Comparison of ENCODE assay signal across 8 cellular contexts in the genomic region with DNA sequence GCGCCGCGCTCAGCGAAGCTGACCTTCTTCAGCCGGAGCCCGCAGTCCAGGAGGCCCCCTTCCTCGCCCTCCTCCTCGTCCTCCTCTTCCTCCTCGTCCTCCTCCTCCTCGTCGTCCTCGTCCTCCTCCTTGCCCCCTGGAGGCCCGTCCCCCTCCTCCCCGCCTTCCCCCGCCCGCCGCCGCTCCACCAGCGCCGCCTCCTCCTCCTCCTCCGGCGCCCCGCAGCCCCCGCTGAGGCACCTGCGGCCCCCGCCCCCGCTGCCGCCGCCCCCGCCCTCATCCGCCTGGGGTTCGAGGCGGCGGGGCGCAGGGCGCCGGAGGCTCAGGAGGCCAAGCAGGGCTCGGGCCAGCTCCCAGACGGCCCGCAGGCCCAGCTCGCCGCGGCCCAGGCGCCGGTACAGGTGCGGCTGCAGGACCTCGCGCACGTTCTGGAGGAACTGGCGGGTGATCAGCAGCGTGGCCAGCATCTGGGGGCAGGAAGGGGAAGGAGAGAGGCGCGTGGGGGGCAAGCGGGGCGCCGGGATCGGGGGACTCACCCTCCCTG.
A peak's percentile ranks its signal among the peaks of the same experiment; 100 is the strongest.
DNase-seq lines count a peak whose midpoint lies in the region; ATAC-seq lines count a peak whose summit lies in the region.

No MANE protein-coding gene starts in this region.

- no peaks in the 10 kb centered on the region for H3K4me1 ChIP-seq in iPS-15b (ENCODE audit: control insufficient read depth, insufficient read depth, low read length)

- no peaks in the 10 kb centered on the region for H3K9me3 ChIP-seq in iPS-15b (ENCODE audit: control insufficient read depth, insufficient read depth, low read length)

- H3K9ac ChIP-seq in iPS-15b (ENCODE audit: low read depth, low read length) = peak overlapping the region; percentile 70

- in situ Hi-C loops in KBM-7 (cut with MboI; ENCODE audit: low pct_unique_long_range_greater_than_20kb, low sequenced_read_pairs) = no loop called here

- peak; percentile 3 for ATAC-seq in stimulated activated memory B cell treated with anti-CD40 and anti-IgM and Interleukin-4, amounts not matched to agents 10 μg/mL and 1 μg/mL and 100 μg/mL, for 72 hours
- ATAC-seq in GM18517 (IDR thresholded peaks at IDR 0.05; ENCODE audit: unreplicated experiment) = no peak

- H3K27ac Mint-ChIP-seq in stimulated activated memory B cell treated with anti-CD40 and anti-IgM and Interleukin-4, amounts not matched to agents 10 μg/mL and 1 μg/mL and 100 μg/mL, for 72 hours = peak overlapping the region; percentile 48

- peaks cover 12% of the 10 kb centered on the region for H3K27me3 ChIP-seq in iPS-15b (ENCODE audit: control insufficient read depth, insufficient read depth, low read length)

- H3K4me3 Mint-ChIP-seq in stimulated activated memory B cell treated with anti-CD40 and anti-IgM and Interleukin-4, amounts not matched to agents 10 μg/mL and 1 μg/mL and 100 μg/mL, for 72 hours = peak overlapping the region; percentile 71

- H3K9me3 Mint-ChIP-seq in stimulated activated memory B cell treated with anti-CD40 and anti-IgM and Interleukin-4, amounts not matched to agents 10 μg/mL and 1 μg/mL and 100 μg/mL, for 72 hours = peaks cover 2% of the 10 kb centered on the region

- peak overlapping the region; percentile 65 for H3K4me3 ChIP-seq in iPS-15b (ENCODE audit: low read depth, low read length)

- H3K4me1 Mint-ChIP-seq in stimulated activated memory B cell treated with anti-CD40 and anti-IgM and Interleukin-4, amounts not matched to agents 10 μg/mL and 1 μg/mL and 100 μg/mL, for 72 hours = peaks cover 18% of the 10 kb centered on the region

- peak; percentile 63 to 67 for DNase-seq in activated CD4-positive, alpha-beta T cell treated with anti-CD3 and anti-CD28 coated beads for 4 hours
- DNase-seq in activated CD4-positive, alpha-beta T cell treated with anti-CD3 and anti-CD28 coated beads for 48 hours = no peak
- DNase-seq in activated T-helper 1 cell treated with Interleukin-2 at 50 U/mL for 16 hours (ENCODE audit: low read depth) = peak; percentile 27
- no peak for DNase-seq in KBM-7
- no peak for DNase-seq in NOMO-1 treated with dmso at 0.1 percent for 144 hours (lab: John Stamatoyannopoulos, UW; ENCODE audit: unreplicated experiment)

- peaks cover 33% of the 10 kb centered on the region for H3K27me3 Mint-ChIP-seq in stimulated activated memory B cell treated with anti-CD40 and anti-IgM and Interleukin-4, amounts not matched to agents 10 μg/mL and 1 μg/mL and 100 μg/mL, for 72 hours

- peaks cover 13% of the 10 kb centered on the region for H3K36me3 ChIP-seq in iPS-15b (ENCODE audit: control insufficient read depth, insufficient read depth, low read length)

- H3K36me3 Mint-ChIP-seq in stimulated activated memory B cell treated with anti-CD40 and anti-IgM and Interleukin-4, amounts not matched to agents 10 μg/mL and 1 μg/mL and 100 μg/mL, for 72 hours = no peaks in the 10 kb centered on the region

Comparison
In these comparisons a context has a peak if more than half of its experiments do, and no peak if none do; other contexts are left out.
1. DNase-seq: peak in activated CD4-positive, alpha-beta T cell treated with anti-CD3 and anti-CD28 coated beads for 4 hours (2 of 2) and activated T-helper 1 cell treated with Interleukin-2 at 50 U/mL for 16 hours (single experiment); none in activated CD4-positive, alpha-beta T cell treated with anti-CD3 and anti-CD28 coated beads for 48 hours (single experiment), KBM-7 (single experiment) and NOMO-1 treated with dmso at 0.1 percent for 144 hours (single experiment).